ENCODE assay signal across 8 cellular contexts in genomic region chr5:92104126-92104525, GRCh38.
"Had no signal": no experiment of that assay in that cellular context is flagged by ENCODE, and none has a peak within 500 bp of the region (broad histone marks: within the 10 kb centered on the region; RNA-seq: fewer than 3 reads in every experiment).

No MANE protein-coding gene starts in this region.

- H3K27ac ChIP-seq: GM23248, HL-60 had no signal

- H3K4me3 ChIP-seq: GM23248, HAP-1 had no signal

- H3K9ac ChIP-seq: GM23248 had no signal

- ATAC-seq: HCT116, HepG2 had no signal

- H3K9me3 ChIP-seq: HAP-1 had no signal

- H3K4me1 ChIP-seq: HAP-1 had no signal

- DNase-seq: GM23248, GOT3, H7, HFFc6 had no signal

- H2AFZ ChIP-seq: GM23248 had no signal

- H3K36me3 ChIP-seq: HAP-1 had no signal
